In the genomic region with DNA sequence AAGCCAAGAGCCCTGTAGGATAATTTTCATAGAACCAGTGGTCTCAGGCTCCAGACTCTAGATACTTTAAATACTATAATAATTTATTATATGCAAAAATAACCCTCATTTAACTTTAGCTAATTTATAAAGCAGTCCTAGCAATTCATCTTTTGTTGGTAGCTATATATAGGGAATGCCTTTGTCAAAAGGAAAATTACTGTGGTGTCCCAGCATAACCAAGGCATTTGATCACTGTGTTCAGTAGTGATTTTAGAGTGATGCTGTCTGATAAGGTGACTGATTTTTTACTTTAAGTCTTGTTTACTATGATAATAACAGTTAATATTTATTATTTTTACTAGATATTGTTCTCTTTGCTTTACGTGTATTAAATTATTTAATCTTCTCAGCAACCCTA, we compare ENCODE assay signal across 28 cellular contexts.
"Had no signal": no experiment of that assay in that cellular context is flagged by ENCODE, and none has a peak within 500 bp of the region (broad histone marks: within the 10 kb centered on the region; RNA-seq: fewer than 3 reads in every experiment).

No MANE protein-coding gene starts in this region.

- DNase-seq: colonic mucosa; cortex of kidney; dermis blood vessel endothelial cell; dorsolateral prefrontal cortex; effector CD4-positive, alpha-beta T cell; effector CD8-positive, alpha-beta T cell; effector memory CD4-positive, alpha-beta T cell; effector memory CD8-positive, alpha-beta T cell; endodermal cell; erythroblast; esophagus squamous epithelium; foreskin fibroblast; foreskin keratinocyte; foreskin melanocyte; gastrocnemius medialis; glutamatergic neuron; head of caudate nucleus; heart left ventricle; heart right ventricle had no signal

- H3K36me3 ChIP-seq: colonic mucosa had no signal

- H3K9me3 ChIP-seq: colonic mucosa, esophagus muscularis mucosa, esophagus squamous epithelium, gastrocnemius medialis, gastroesophageal sphincter, heart left ventricle, heart right ventricle had no signal

- H3K9me3 Mint-ChIP-seq: dendritic cell treated with granulocyte-macrophage colony-stimulating factor and Interleukin-4, amounts not matched to agents 40 ng/mL and 50 ng/mL, for 4 days; effector memory CD8-positive, alpha-beta T cell; endodermal cell had no signal

- ATAC-seq: effector memory CD8-positive, alpha-beta T cell; esophagus mucosa; foreskin keratinocyte; gastrocnemius medialis; gastroesophageal sphincter; heart left ventricle; heart right ventricle had no signal

- H3K27ac ChIP-seq: colonic mucosa, coronary artery, dorsolateral prefrontal cortex, esophagus muscularis mucosa, esophagus squamous epithelium, foreskin keratinocyte, gastrocnemius medialis, gastroesophageal sphincter, heart left ventricle, heart right ventricle had no signal

- H3K27ac Mint-ChIP-seq: dendritic cell treated with granulocyte-macrophage colony-stimulating factor and Interleukin-4, amounts not matched to agents 40 ng/mL and 50 ng/mL, for 4 days; effector memory CD8-positive, alpha-beta T cell; endodermal cell had no signal

- FAIRE-seq: colon, endometrium, endothelial cell of umbilical vein, frontal cortex had no signal

- H3K4me1 ChIP-seq: colonic mucosa, esophagus muscularis mucosa, esophagus squamous epithelium, foreskin keratinocyte, gastrocnemius medialis, gastroesophageal sphincter, heart left ventricle, heart right ventricle had no signal

- H3K4me3 Mint-ChIP-seq: dendritic cell treated with granulocyte-macrophage colony-stimulating factor and Interleukin-4, amounts not matched to agents 40 ng/mL and 50 ng/mL, for 4 days; effector memory CD8-positive, alpha-beta T cell; endodermal cell had no signal

- H3K27me3 ChIP-seq: colonic mucosa, dorsolateral prefrontal cortex, esophagus muscularis mucosa, esophagus squamous epithelium, foreskin keratinocyte, gastrocnemius medialis, gastroesophageal sphincter, heart left ventricle, heart right ventricle had no signal

- H3K4me3 ChIP-seq: colonic mucosa, coronary artery, dorsolateral prefrontal cortex, esophagus muscularis mucosa, esophagus squamous epithelium, gastrocnemius medialis, gastroesophageal sphincter, heart left ventricle, heart right ventricle had no signal

- H3K27me3 Mint-ChIP-seq: dendritic cell treated with granulocyte-macrophage colony-stimulating factor and Interleukin-4, amounts not matched to agents 40 ng/mL and 50 ng/mL, for 4 days; effector memory CD8-positive, alpha-beta T cell had no signal
